Comparison of ENCODE assay signal across 8 cellular contexts in genomic region chr14:105528197-105528858, GRCh38. TPM values are rescaled to one million over a fixed set of nuclear protein-coding genes. Genes with fewer than 3 reads are reported as not detected.
DNase-seq lines count a peak whose midpoint lies in the region; ATAC-seq lines count a peak whose summit lies in the region.

No MANE protein-coding gene starts in this region.

- no peaks in the 10 kb centered on the region for H3K9me3 Mint-ChIP-seq in activated T-cell treated with anti-CD3 and anti-CD28 coated beads, Interleukin-2, amount 50 U/mL, for 72 hours
- H3K9me3 Mint-ChIP-seq in naive thymus-derived CD4-positive, alpha-beta T cell, result peaks cover 0 to 11% (median 1%) of the 10 kb centered on the region in 11 donors

- peaks cover 0 to 4% of the 10 kb centered on the region in 2 donors for H3K27me3 ChIP-seq in naive thymus-derived CD4-positive, alpha-beta T cell (ENCODE audit: control insufficient read depth in 2 of 2, insufficient read depth in 2 of 2, low read length in 2 of 2)

- peaks cover 9 to 14% of the 10 kb centered on the region in 2 donors for H3K4me1 ChIP-seq in naive thymus-derived CD4-positive, alpha-beta T cell (ENCODE audit: control insufficient read depth in 2 of 2, insufficient read depth in 2 of 2, low read length in 2 of 2)

- H3K36me3 ChIP-seq in naive thymus-derived CD4-positive, alpha-beta T cell (ENCODE audit: control insufficient read depth in 2 of 3, insufficient read depth in 3 of 3, low read length in 3 of 3), result no peaks in the 10 kb centered on the region

- CTCF ChIA-PET in naive thymus-derived CD4-positive, alpha-beta T cell (lab: Charles Lee), result interaction anchor here (0.6 to 1.0 kb wide), 3 partner anchors 158 to 549 kb away, joined by 3 to 7 read pairs (median 4); no protein-coding TSS in a partner anchor

- no peaks in the 10 kb centered on the region for H3K9me3 ChIP-seq in naive thymus-derived CD4-positive, alpha-beta T cell (ENCODE audit: control insufficient read depth in 2 of 3, low read length in 3 of 3)

- H3K4me3 ChIP-seq in naive thymus-derived CD4-positive, alpha-beta T cell (ENCODE audit: low read length), result peak overlapping the region; percentile 56

- intact Hi-C loops in naive thymus-derived CD4-positive, alpha-beta T cell (cut with micrococcal nuclease), result loop anchor here (1.0 to 5.0 kb wide), 10 partner anchors 38 to 442 kb away; partner anchors contain the start of gene BRF1 (in 1 of the 2)

- peaks cover 15% of the 10 kb centered on the region for H3K4me1 Mint-ChIP-seq in activated T-cell treated with anti-CD3 and anti-CD28 coated beads, Interleukin-2, amount 50 U/mL, for 72 hours (ENCODE audit: low read depth)
- peaks cover 0 to 24% (median 16%) of the 10 kb centered on the region in 7 donors for H3K4me1 Mint-ChIP-seq in naive thymus-derived CD4-positive, alpha-beta T cell

- no peaks in the 10 kb centered on the region for H3K36me3 Mint-ChIP-seq in activated T-cell treated with anti-CD3 and anti-CD28 coated beads, Interleukin-2, amount 50 U/mL, for 72 hours (ENCODE audit: insufficient read depth in 2 of 2)
- H3K36me3 Mint-ChIP-seq in naive thymus-derived CD4-positive, alpha-beta T cell, result no peaks in the 10 kb centered on the region

- DNase-seq in COLO829 (ENCODE audit: low spot score), result peak; percentile 76
- DNase-seq in HPDE6-E6E7 (ENCODE audit: extremely low spot score), result peak; percentile 84
- peak; percentile 71 for DNase-seq in OCI-M1 (lab: John Stamatoyannopoulos, UW)
- peak; percentile 84 to 89 for DNase-seq in activated T-cell treated with anti-CD3 and anti-CD28 coated beads, Interleukin-2, amount 50 U/mL, for 72 hours
- DNase-seq in fibroblast of gingiva (ENCODE audit: low read depth), result peak; percentile 66
- peak; percentile 65 to 86 (median 78) for DNase-seq in naive thymus-derived CD4-positive, alpha-beta T cell
- peak; percentile 52 to 69 for DNase-seq in stimulated activated CD8-positive, alpha-beta memory T cell treated with anti-CD3 and anti-CD28 coated beads, Interleukin-7, amount 100 ng/mL, for 4 hours (ENCODE audit: low read depth in 2 of 2)
- no peak for DNase-seq in DMS153 treated with DMSO at 0.1 percent for 48 hours (lab: John Stamatoyannopoulos, UW; ENCODE audit: unreplicated experiment)

- peaks cover 15% of the 10 kb centered on the region for H3K27me3 Mint-ChIP-seq in activated T-cell treated with anti-CD3 and anti-CD28 coated beads, Interleukin-2, amount 50 U/mL, for 72 hours (ENCODE audit: low read depth)
- peaks cover 0 to 39% (median 0%) of the 10 kb centered on the region in 5 donors for H3K27me3 Mint-ChIP-seq in naive thymus-derived CD4-positive, alpha-beta T cell

- peak; percentile 68 for ATAC-seq in activated T-cell treated with anti-CD3 and anti-CD28 coated beads, Interleukin-2, amount 50 U/mL, for 72 hours (replicated peaks in 1 of 2)
- ATAC-seq in naive thymus-derived CD4-positive, alpha-beta T cell, result peak; percentile 89

- no peak overlapping the region for H3K27ac ChIP-seq in naive thymus-derived CD4-positive, alpha-beta T cell (ENCODE audit: low read depth, low read length)

- no peak overlapping the region for H3K27ac Mint-ChIP-seq in activated T-cell treated with anti-CD3 and anti-CD28 coated beads, Interleukin-2, amount 50 U/mL, for 72 hours
- H3K27ac Mint-ChIP-seq in naive thymus-derived CD4-positive, alpha-beta T cell, result peak overlapping the region in 2 of 9 donors; percentile 57 to 78

- POLR2A ChIA-PET in naive thymus-derived CD4-positive, alpha-beta T cell (lab: Charles Lee), result no interaction called here

- H3K4me3 Mint-ChIP-seq in activated T-cell treated with anti-CD3 and anti-CD28 coated beads, Interleukin-2, amount 50 U/mL, for 72 hours, result peak overlapping the region; percentile 90 to 91
- H3K4me3 Mint-ChIP-seq in naive thymus-derived CD4-positive, alpha-beta T cell, result peak overlapping the region in 7 of 10 donors; percentile 21 to 89 (median 79)

RNA-seq across cellular contexts. Expression of gene TMEM121, which starts 1.9 kb away (rescaled TPM):
- 1 to 10 TPM; 6.3 to 7.9 TPM for total RNA-seq in activated T-cell treated with anti-CD3 and anti-CD28 coated beads, Interleukin-2, amount 50 U/mL, for 72 hours
- total RNA-seq in naive thymus-derived CD4-positive, alpha-beta T cell, result 1 to 10 TPM in 4 of 5 experiments, under 1 TPM in 1; 0.83 to 5.7 (median 3.7) TPM
- polyA plus RNA-seq in naive thymus-derived CD4-positive, alpha-beta T cell, result 1 to 10 TPM; 2.5 to 4.0 TPM

RNA-seq across cellular contexts. Expression of gene TEDC1, which starts 37.3 kb away (rescaled TPM):
- total RNA-seq in activated T-cell treated with anti-CD3 and anti-CD28 coated beads, Interleukin-2, amount 50 U/mL, for 72 hours, result 10 to 100 TPM; 33.0 to 36.9 TPM
- total RNA-seq in naive thymus-derived CD4-positive, alpha-beta T cell, result 100 to 1,000 TPM in 1 of 5 experiments, 10 to 100 TPM in 4; 19.7 to 294 (median 31.3) TPM
- polyA plus RNA-seq in naive thymus-derived CD4-positive, alpha-beta T cell, result 10 to 100 TPM; 10.4 to 14.9 TPM

RNA-seq across cellular contexts. Expression of gene CRIP1, which starts 41.6 kb away (rescaled TPM):
- total RNA-seq in activated T-cell treated with anti-CD3 and anti-CD28 coated beads, Interleukin-2, amount 50 U/mL, for 72 hours, result 100 to 1,000 TPM; 146 to 174 TPM
- total RNA-seq in naive thymus-derived CD4-positive, alpha-beta T cell, result 100 to 1,000 TPM in 4 of 5 experiments, 10 to 100 TPM in 1; 94.4 to 517 (median 192) TPM
- 100 to 1,000 TPM; 463 to 787 TPM for polyA plus RNA-seq in naive thymus-derived CD4-positive, alpha-beta T cell

RNA-seq across cellular contexts. Expression of gene CRIP2, which starts 53.7 kb away (rescaled TPM):
- 1 to 10 TPM; 1.1 to 1.3 TPM for total RNA-seq in activated T-cell treated with anti-CD3 and anti-CD28 coated beads, Interleukin-2, amount 50 U/mL, for 72 hours
- 10 to 100 TPM in 2 of 5 experiments, 1 to 10 TPM in 2, under 1 TPM in 1; 0.65 to 55.4 (median 6.6) TPM for total RNA-seq in naive thymus-derived CD4-positive, alpha-beta T cell
- polyA plus RNA-seq in naive thymus-derived CD4-positive, alpha-beta T cell, result 100 to 1,000 TPM in 1 of 2 donors, 10 to 100 TPM in 1; 69.1 to 180 TPM
